In the genomic region with DNA sequence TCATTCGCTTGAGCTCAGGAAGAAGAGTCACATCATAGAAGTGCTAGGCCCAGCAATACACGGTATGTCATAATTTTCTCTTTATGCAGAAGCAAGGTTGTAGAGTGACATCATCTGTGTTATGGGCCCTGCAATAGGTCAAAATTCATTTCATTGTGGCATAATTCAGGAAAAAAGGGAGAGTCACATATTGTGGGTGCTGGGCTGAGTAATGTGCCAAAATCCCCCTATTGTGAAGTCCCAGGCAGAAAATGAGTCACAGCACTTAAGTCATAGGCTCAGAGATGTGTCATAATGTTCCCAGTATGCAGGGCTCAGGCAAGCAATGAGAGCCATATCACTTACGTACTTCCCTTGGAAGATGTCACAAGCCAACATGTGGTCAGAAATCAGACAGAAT, we compare ENCODE assay signal across 16 cellular contexts.
DNase-seq lines count a peak whose midpoint lies in the region; ATAC-seq and TF ChIP-seq lines count a peak whose summit lies in the region.
"Had no signal": no experiment of that assay in that cellular context is flagged by ENCODE, and none has a peak within 500 bp of the region (broad histone marks: within the 10 kb centered on the region; RNA-seq: fewer than 3 reads in every experiment).

No MANE protein-coding gene starts in this region.

- H2AFZ ChIP-seq in OCI-LY7 (ENCODE audit: low read length): no peak overlapping the region

- H3K4me2 ChIP-seq in OCI-LY7 (ENCODE audit: low read length): no peak overlapping the region

- H3K79me2 ChIP-seq in OCI-LY7 (ENCODE audit: insufficient read depth, low read depth, low read length): no peaks in the 10 kb centered on the region

- no peak overlapping the region for H3K4me3 ChIP-seq in fibroblast of pulmonary artery (replicated peaks; ENCODE audit: low read depth, low read length)
- no peak overlapping the region for H3K4me3 ChIP-seq in OCI-LY7 (ENCODE audit: low read depth, low read length, poor library complexity, severe bottlenecking)
- H3K4me3 ChIP-seq: lung had no signal

- H3K27ac ChIP-seq in OCI-LY7 (ENCODE audit: low read depth, low read length, poor library complexity, severe bottlenecking): no peak overlapping the region

- ATAC-seq in GM21619 (IDR thresholded peaks at IDR 0.05; ENCODE audit: unreplicated experiment) (peak; percentile 80), HG03025 (IDR thresholded peaks at IDR 0.05; ENCODE audit: low FRiP score, unreplicated experiment) (no peak), Right ventricle myocardium inferior (no peak)
- ATAC-seq: natural killer cell had no signal

- CTCF ChIA-PET in OCI-LY7 (lab: Charles Lee; ENCODE audit: unreplicated experiment): no interaction called here

- no peaks in the 10 kb centered on the region for H3K9me2 ChIP-seq in OCI-LY7 (ENCODE audit: insufficient read depth, low read length)

- no peaks in the 10 kb centered on the region for H3K36me3 ChIP-seq in OCI-LY7 (ENCODE audit: insufficient read depth, low read length)

- H4K20me1 ChIP-seq in OCI-LY7 (ENCODE audit: insufficient read depth, low read length): no peaks in the 10 kb centered on the region

- BruUV-seq in OCI-LY7 (replicated peaks; lab: Mats Ljungman, UMichigan): no TSS peak

- POLR2A ChIA-PET in OCI-LY7 (lab: Charles Lee): no interaction called here

- H3K9me3 ChIP-seq in OCI-LY7 (ENCODE audit: low read length): no peaks in the 10 kb centered on the region

- no peaks in the 10 kb centered on the region for H3K4me1 ChIP-seq in OCI-LY7 (ENCODE audit: insufficient read depth, low read length, poor library complexity, severe bottlenecking)

- intact Hi-C loops in Right ventricle myocardium inferior (cut with DNase I): no loop called here
- intact Hi-C loops in OCI-LY7 (cut with micrococcal nuclease; ENCODE audit: unreplicated experiment): no loop called here

- DNase-seq in EL (peak; percentile 17), LHCN-M2 (ENCODE audit: low read depth) (peak; percentile 31), fibroblast of pulmonary artery (ENCODE audit: low read depth) (peak; percentile 73), Right ventricle myocardium inferior (ENCODE audit: missing footprints) (no peak), OCI-LY7 (ENCODE audit: low spot score) (no peak), NCI-H1048 (lab: John Stamatoyannopoulos, UW) (no peak)
- DNase-seq: anterior cingulate cortex; CD4-positive, alpha-beta T cell; cortex of kidney; natural killer cell; NCI-H2029; retina; Right ventricle myocardium superior had no signal

- TF ChIP-seq CTCF in fibroblast of pulmonary artery (IDR thresholded peaks at IDR 0.05; ENCODE audit: low read length, missing control alignments) (no peak), OCI-LY7 (conservative IDR thresholded peaks at IDR 0.05; ENCODE audit: low read length) (no peak)

Comparison
In these comparisons a context has a peak if more than half of its experiments do, and no peak if none do; other contexts are left out.
1. DNase-seq: peak in EL (single experiment), LHCN-M2 (single experiment) and fibroblast of pulmonary artery (single experiment); none in Right ventricle myocardium inferior (single experiment), OCI-LY7 (single experiment) and NCI-H1048 (single experiment).